Comparison of ENCODE assay signal across 31 cellular contexts in genomic region chr13:38539632-38540031, GRCh38.
DNase-seq lines count a peak whose midpoint lies in the region; ATAC-seq, FAIRE-seq and TF ChIP-seq lines count a peak whose summit lies in the region.
"Had no signal": no experiment of that assay in that cellular context is flagged by ENCODE, and none has a peak within 500 bp of the region (broad histone marks: within the 10 kb centered on the region; RNA-seq: fewer than 3 reads in every experiment).

No MANE protein-coding gene starts in this region.

- no peak for FAIRE-seq in K562 (lab: Jason Lieb, UNC)
- FAIRE-seq: A204.1, A549, D721Med had no signal

- H2AFZ ChIP-seq in K562 (ENCODE audit: low read depth, low read length) = no peak overlapping the region

- no peak overlapping the region for H3K9ac ChIP-seq in K562 (ENCODE audit: insufficient read depth in 1 of 2, low read depth in 2 of 2, low read length in 2 of 2)
- H3K9ac ChIP-seq: BLaER1; BLaER1 treated with 17β-estradiol and CSF1 and Interleukin-3, amounts not matched to agents 10 nM and 100 nM had no signal

- no peaks in the 10 kb centered on the region for H3K9me3 ChIP-seq in HEK293 (ENCODE audit: control insufficient read depth, insufficient read depth, low read depth, low read length)
- no peaks in the 10 kb centered on the region for H3K9me3 ChIP-seq in K562 (replicated peaks; ENCODE audit: control insufficient read depth, insufficient read depth, low read depth, low read length)
- no peaks in the 10 kb centered on the region for H3K9me3 ChIP-seq in gastrocnemius medialis
- H3K9me3 ChIP-seq: A549; BE2C; BLaER1; BLaER1 treated with 17β-estradiol and CSF1 and Interleukin-3, amounts not matched to agents 10 nM and 100 nM; Caco-2 had no signal

- no peaks in the 10 kb centered on the region for H3K27me3 ChIP-seq in K562 (ENCODE audit: control insufficient read depth in 2 of 2, insufficient read depth in 2 of 2, low read length in 2 of 2)
- H3K27me3 ChIP-seq in gastrocnemius medialis = no peaks in the 10 kb centered on the region
- H3K27me3 ChIP-seq: BLaER1; BLaER1 treated with 17β-estradiol and CSF1 and Interleukin-3, amounts not matched to agents 10 nM and 100 nM had no signal

- ATAC-seq in K562 (no peak), gastrocnemius medialis (no peak)
- ATAC-seq: A549; CD8-positive, alpha-beta T cell had no signal

- no peak overlapping the region for H3K27ac ChIP-seq in HEK293 (ENCODE audit: extremely low read depth, low read depth, low read length)
- no peak overlapping the region for H3K27ac ChIP-seq in K562 (ENCODE audit: extremely low read depth, low read depth, low read length)
- H3K27ac ChIP-seq in gastrocnemius medialis = no peak overlapping the region
- H3K27ac ChIP-seq: 22Rv1; A549; BLaER1; BLaER1 treated with 17β-estradiol and CSF1 and Interleukin-3, amounts not matched to agents 10 nM and 100 nM; C4-2B had no signal

- in situ Hi-C loops in K562 (cut with MboI) (no loop called here), gastrocnemius medialis (cut with MboI; ENCODE audit: low sequenced_read_pairs in 4 of 4) (no loop called here)

- no peak for TF ChIP-seq RAD21 in K562 (CRISPR knock-in tag; conservative IDR thresholded peaks at IDR 0.05 in 1 of 2, IDR thresholded peaks at IDR 0.05 in 1 of 2)

- H3K4me1 ChIP-seq in HEK293 (ENCODE audit: control insufficient read depth, insufficient read depth, low read length) (no peaks in the 10 kb centered on the region), K562 (replicated peaks in 1 of 2; ENCODE audit: control insufficient read depth in 2 of 2, insufficient read depth in 2 of 2, low read length in 2 of 2) (no peaks in the 10 kb centered on the region), gastrocnemius medialis (no peaks in the 10 kb centered on the region)
- H3K4me1 ChIP-seq: A549; BE2C; BLaER1; BLaER1 treated with 17β-estradiol and CSF1 and Interleukin-3, amounts not matched to agents 10 nM and 100 nM; Caco-2 had no signal

- CTCF ChIA-PET in HEK293 (lab: Yijun Ruan, JAX) (no interaction called here), K562 (lab: Yijun Ruan, JAX; ENCODE audit: low intra/inter-chr PET ratio) (no interaction called here)

- no peaks in the 10 kb centered on the region for H3K9me1 ChIP-seq in K562 (ENCODE audit: control insufficient read depth, insufficient read depth, low read length)

- BruUV-seq in K562 (replicated peaks; lab: Mats Ljungman, UMichigan) = no TSS peak

- TF ChIP-seq CTCF in HEK293 (tag by site-specific recombination; IDR thresholded peaks at IDR 0.05) (no peak), K562 (IDR thresholded peaks at IDR 0.05 in 2 of 3, conservative IDR thresholded peaks at IDR 0.05 in 1 of 3; ENCODE audit: insufficient read depth in 2 of 3, low read depth in 1 of 3, low read length in 3 of 3) (no peak), gastrocnemius medialis (IDR thresholded peaks at IDR 0.05 in 4 of 5, conservative IDR thresholded peaks at IDR 0.05 in 1 of 5) (no peak)

- intact Hi-C loops in K562 (cut with micrococcal nuclease) = no loop called here
- intact Hi-C loops in gastrocnemius medialis (cut with DNase I; ENCODE audit: low total_unique reads) = no loop called here

- DNase-seq in K562 (ENCODE audit: extremely low read depth in 1 of 4, low spot score in 3 of 4) (no peak), gastrocnemius medialis (no peak), NCI-H345 (lab: John Stamatoyannopoulos, UW) (no peak)
- DNase-seq: 8988T; ACHN; AML-193; BE2C; C1 segment of cervical spinal cord; Caco-2; Calu3; CD4-positive, alpha-beta memory T cell; CD4-positive, alpha-beta T cell; CD4-positive, CD25-positive, alpha-beta regulatory T cell; CD8-positive, alpha-beta memory T cell; CD8-positive, alpha-beta T cell; COR-L47; DMS 273 treated with DMSO at 0.1 percent for 48 hours; DMS153; DMS53; DMS79; DMS79 treated with DMSO at 0.1 percent for 48 hours; DND-41; EL had no signal

- no peaks in the 10 kb centered on the region for H3K79me2 ChIP-seq in K562 (ENCODE audit: control insufficient read depth, insufficient read depth, low read length)

- no peak overlapping the region for H3K4me2 ChIP-seq in K562 (ENCODE audit: insufficient read depth, low read length)
- H3K4me2 ChIP-seq: A549; BLaER1; BLaER1 treated with 17β-estradiol and CSF1 and Interleukin-3, amounts not matched to agents 10 nM and 100 nM had no signal

- H4K20me1 ChIP-seq in K562 (replicated peaks; ENCODE audit: control insufficient read depth, insufficient read depth, low read length) = no peaks in the 10 kb centered on the region
- H4K20me1 ChIP-seq: BLaER1; BLaER1 treated with 17β-estradiol and CSF1 and Interleukin-3, amounts not matched to agents 10 nM and 100 nM had no signal

- no peak for TF ChIP-seq EP300 in K562 (IDR thresholded peaks at IDR 0.05; ENCODE audit: low read length)

- POLR2A ChIA-PET in HEK293 (lab: Yijun Ruan, JAX) (no interaction called here), K562 (lab: Yijun Ruan, JAX) (no interaction called here)

- 7% methylated on average over 2 of the region's 2 CpGs for WGBS in K562 (ENCODE audit: insufficient coverage, low coverage, missing lambda C conversion rate)

- H3K4me3 ChIP-seq in HEK293 (ENCODE audit: low read depth, low read length) = no peak overlapping the region
- H3K4me3 ChIP-seq in K562 = no peak overlapping the region
- H3K4me3 ChIP-seq in gastrocnemius medialis = no peak overlapping the region
- H3K4me3 ChIP-seq: A549; BLaER1; BLaER1 treated with 17β-estradiol and CSF1 and Interleukin-3, amounts not matched to agents 10 nM and 100 nM had no signal

- TF ChIP-seq POLR2A in K562 (conservative IDR thresholded peaks at IDR 0.05) (no peak), gastrocnemius medialis (IDR thresholded peaks at IDR 0.05) (no peak)

- H3K36me3 ChIP-seq in HEK293 (ENCODE audit: control insufficient read depth in 2 of 2, insufficient read depth in 1 of 2, low read length in 2 of 2) = no peaks in the 10 kb centered on the region
- no peaks in the 10 kb centered on the region for H3K36me3 ChIP-seq in K562 (ENCODE audit: control insufficient read depth, insufficient read depth, low read length)
- H3K36me3 ChIP-seq in gastrocnemius medialis = no peaks in the 10 kb centered on the region
- H3K36me3 ChIP-seq: BE2C; BLaER1; BLaER1 treated with 17β-estradiol and CSF1 and Interleukin-3, amounts not matched to agents 10 nM and 100 nM had no signal

TF ChIP-seq in HEK293, 187 proteins besides CTCF, POLR2A, EP300 and RAD21:
- TF ChIP-seq ZNF488 (tag by site-specific recombination; IDR thresholded peaks at IDR 0.05) = no peak
- TF ChIP-seq ZNF664 (tag by site-specific recombination; IDR thresholded peaks at IDR 0.05) = peak; percentile 64
TF ChIP-seq in HEK293: peak in this region for 1.

TF ChIP-seq in K562, 482 proteins besides CTCF, POLR2A, EP300 and RAD21 (continues in another document):
- TF ChIP-seq ZNF512 (tag; IDR thresholded peaks at IDR 0.05) (no peak), STAG1 (CRISPR knock-in tag; IDR thresholded peaks at IDR 0.05; ENCODE audit: borderline replicate concordance) (no peak), ARID3A (IDR thresholded peaks at IDR 0.05; ENCODE audit: borderline replicate concordance, low read depth, low read length) (no peak), GATAD2A (IDR thresholded peaks at IDR 0.05) (no peak), RBM25 (IDR thresholded peaks at IDR 0.05; ENCODE audit: low read depth, low read length, severe bottlenecking) (peak; percentile 9), SFPQ (IDR thresholded peaks at IDR 0.05; ENCODE audit: low read depth, low read length) (no peak), KLF13 (tag; IDR thresholded peaks at IDR 0.05; ENCODE audit: borderline replicate concordance, low read depth) (no peak)

Comparison
In these comparisons a context has a peak if more than half of its experiments do, and no peak if none do; other contexts are left out.
1. Of the 44 proteins assayed by ChIP-seq in both K562 and HEK293: peak only in K562: ZNF239; only in HEK293: none; in both: none; in neither: 43.